Comparison of ENCODE assay signal across 1 cellular context in the genomic region with DNA sequence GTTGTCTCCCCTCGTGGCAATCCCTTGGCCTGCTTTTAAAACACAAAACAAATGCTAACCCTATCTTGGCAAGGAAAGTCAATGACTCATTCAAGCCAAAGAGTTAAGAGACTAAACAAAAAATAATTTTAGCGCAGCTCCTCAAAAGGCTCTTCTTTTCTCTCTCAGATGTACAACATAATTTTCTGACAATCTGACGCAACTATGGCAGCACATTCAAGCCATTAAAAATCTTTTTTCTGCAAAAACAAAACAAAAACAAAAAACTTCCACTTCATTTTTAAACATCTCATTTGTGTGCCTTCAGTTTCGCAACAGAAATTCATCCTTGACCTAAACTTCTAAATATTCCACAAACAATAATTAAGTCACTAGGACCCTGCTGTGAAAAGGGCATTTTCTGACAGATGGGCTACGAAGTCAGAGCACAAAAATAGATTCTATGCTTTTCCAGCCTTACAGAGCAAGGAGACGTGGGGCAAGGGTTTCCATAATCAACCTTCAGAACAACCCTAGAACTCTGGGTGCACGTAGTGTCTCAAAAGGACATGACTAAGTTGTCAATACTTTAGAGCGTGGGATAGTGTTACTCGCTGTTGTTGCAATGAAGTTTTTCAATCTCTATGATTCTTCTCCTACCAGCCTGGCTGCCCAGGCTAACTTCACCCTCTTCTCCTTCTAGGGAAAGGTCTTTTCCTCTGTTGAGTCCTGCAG.
TF ChIP-seq lines count a peak whose summit lies in the region.

No MANE protein-coding gene starts in this region.

TF ChIP-seq in HepG2, 621 proteins besides CTCF, POLR2A, EP300 and RAD21 (continued from another document):
- TF ChIP-seq, protein P1, sequence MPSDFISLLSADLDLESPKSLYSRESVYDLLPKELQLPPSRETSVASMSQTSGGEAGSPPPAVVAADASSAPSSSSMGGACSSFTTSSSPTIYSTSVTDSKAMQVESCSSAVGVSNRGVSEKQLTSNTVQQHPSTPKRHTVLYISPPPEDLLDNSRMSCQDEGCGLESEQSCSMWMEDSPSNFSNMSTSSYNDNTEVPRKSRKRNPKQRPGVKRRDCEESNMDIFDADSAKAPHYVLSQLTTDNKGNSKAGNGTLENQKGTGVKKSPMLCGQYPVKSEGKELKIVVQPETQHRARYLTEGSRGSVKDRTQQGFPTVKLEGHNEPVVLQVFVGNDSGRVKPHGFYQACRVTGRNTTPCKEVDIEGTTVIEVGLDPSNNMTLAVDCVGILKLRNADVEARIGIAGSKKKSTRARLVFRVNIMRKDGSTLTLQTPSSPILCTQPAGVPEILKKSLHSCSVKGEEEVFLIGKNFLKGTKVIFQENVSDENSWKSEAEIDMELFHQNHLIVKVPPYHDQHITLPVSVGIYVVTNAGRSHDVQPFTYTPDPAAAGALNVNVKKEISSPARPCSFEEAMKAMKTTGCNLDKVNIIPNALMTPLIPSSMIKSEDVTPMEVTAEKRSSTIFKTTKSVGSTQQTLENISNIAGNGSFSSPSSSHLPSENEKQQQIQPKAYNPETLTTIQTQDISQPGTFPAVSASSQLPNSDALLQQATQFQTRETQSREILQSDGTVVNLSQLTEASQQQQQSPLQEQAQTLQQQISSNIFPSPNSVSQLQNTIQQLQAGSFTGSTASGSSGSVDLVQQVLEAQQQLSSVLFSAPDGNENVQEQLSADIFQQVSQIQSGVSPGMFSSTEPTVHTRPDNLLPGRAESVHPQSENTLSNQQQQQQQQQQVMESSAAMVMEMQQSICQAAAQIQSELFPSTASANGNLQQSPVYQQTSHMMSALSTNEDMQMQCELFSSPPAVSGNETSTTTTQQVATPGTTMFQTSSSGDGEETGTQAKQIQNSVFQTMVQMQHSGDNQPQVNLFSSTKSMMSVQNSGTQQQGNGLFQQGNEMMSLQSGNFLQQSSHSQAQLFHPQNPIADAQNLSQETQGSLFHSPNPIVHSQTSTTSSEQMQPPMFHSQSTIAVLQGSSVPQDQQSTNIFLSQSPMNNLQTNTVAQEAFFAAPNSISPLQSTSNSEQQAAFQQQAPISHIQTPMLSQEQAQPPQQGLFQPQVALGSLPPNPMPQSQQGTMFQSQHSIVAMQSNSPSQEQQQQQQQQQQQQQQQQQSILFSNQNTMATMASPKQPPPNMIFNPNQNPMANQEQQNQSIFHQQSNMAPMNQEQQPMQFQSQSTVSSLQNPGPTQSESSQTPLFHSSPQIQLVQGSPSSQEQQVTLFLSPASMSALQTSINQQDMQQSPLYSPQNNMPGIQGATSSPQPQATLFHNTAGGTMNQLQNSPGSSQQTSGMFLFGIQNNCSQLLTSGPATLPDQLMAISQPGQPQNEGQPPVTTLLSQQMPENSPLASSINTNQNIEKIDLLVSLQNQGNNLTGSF (CRISPR knock-in tag; IDR thresholded peaks at IDR 0.05), result no peak
- no peak for TF ChIP-seq ZBTB21 (CRISPR knock-in tag; IDR thresholded peaks at IDR 0.05)
- no peak for TF ChIP-seq ZNF460 (CRISPR knock-in tag; IDR thresholded peaks at IDR 0.05; ENCODE audit: borderline replicate concordance)
